ENCODE assay signal across 24 cellular contexts in genomic region chr6:29984992-29985391, GRCh38. TPM values are rescaled to one million over a fixed set of nuclear protein-coding genes. Genes with fewer than 3 reads are reported as not detected.
DNase-seq lines count a peak whose midpoint lies in the region; ATAC-seq and TF ChIP-seq lines count a peak whose summit lies in the region.
"Had no signal": no experiment of that assay in that cellular context is flagged by ENCODE, and none has a peak within 500 bp of the region (broad histone marks: within the 10 kb centered on the region; RNA-seq: fewer than 3 reads in every experiment).

No MANE protein-coding gene starts in this region.

- H3K4me1 Mint-ChIP-seq in activated CD8-positive, alpha-beta memory T cell treated with anti-CD3 and anti-CD28 coated beads, Interleukin-2, amount 10 ng/mL, durations not matched to agents 7 days and 5 days, result no peaks in the 10 kb centered on the region
- H3K4me1 Mint-ChIP-seq: B cell; CD4-positive, alpha-beta memory T cell; CD4-positive, CD25-positive, alpha-beta regulatory T cell; CD8-positive, alpha-beta memory T cell had no signal

- TF ChIP-seq CTCF in vagina (IDR thresholded peaks at IDR 0.05), result no peak

- no peaks in the 10 kb centered on the region for H3K36me3 ChIP-seq in vagina

- H3K4me3 ChIP-seq in vagina, result no peak overlapping the region
- H3K4me3 ChIP-seq: A549, GM12878 had no signal

- DNase-seq in activated CD8-positive, alpha-beta memory T cell treated with anti-CD3 and anti-CD28 coated beads, Interleukin-2, amount 10 ng/mL, durations not matched to agents 7 days and 5 days, result peak; percentile 37
- no peak for DNase-seq in activated CD8-positive, alpha-beta memory T cell treated with anti-CD3 and anti-CD28 coated beads, Interleukin-2, amount 50 U/mL, for 4 hours
- peak; percentile 59 for DNase-seq in mesenteric fat pad (ENCODE audit: low spot score)
- DNase-seq in vagina (ENCODE audit: extremely low spot score in 2 of 2), result peak; percentile 11 to 37
- no peak for DNase-seq in HPDE6-E6E7 (ENCODE audit: extremely low spot score)
- DNase-seq: AML-193; C1 segment of cervical spinal cord; CD4-positive, alpha-beta memory T cell; CD4-positive, CD25-positive, alpha-beta regulatory T cell; CD8-positive, alpha-beta memory T cell; COR-L47; DMS 273 treated with DMSO at 0.1 percent for 48 hours; DMS153; DMS53; DMS79; DND-41; EL; GDM1 had no signal

- no peak overlapping the region for H3K27ac ChIP-seq in vagina
- H3K27ac ChIP-seq: 22Rv1, A549 had no signal

- CTCF ChIA-PET in activated CD8-positive, alpha-beta memory T cell treated with anti-CD3 and anti-CD28 coated beads, Interleukin-2, amount 10 ng/mL, durations not matched to agents 7 days and 5 days (lab: Charles Lee), result interaction anchor here (1.1 to 1.9 kb wide), 2 partner anchors 9 to 137 kb away, joined by 3 to 8 read pairs; no protein-coding TSS in a partner anchor

- no peak overlapping the region for H3K27ac Mint-ChIP-seq in activated CD8-positive, alpha-beta memory T cell treated with anti-CD3 and anti-CD28 coated beads, Interleukin-2, amount 10 ng/mL, durations not matched to agents 7 days and 5 days
- H3K27ac Mint-ChIP-seq: B cell; CD14-positive monocyte; CD4-positive, alpha-beta memory T cell; CD4-positive, CD25-positive, alpha-beta regulatory T cell had no signal

- no peak for ATAC-seq in activated CD8-positive, alpha-beta memory T cell treated with anti-CD3 and anti-CD28 coated beads, Interleukin-2, amount 10 ng/mL, durations not matched to agents 7 days and 5 days
- no peak for ATAC-seq in HG02840 (IDR thresholded peaks at IDR 0.05; ENCODE audit: low FRiP score, unreplicated experiment)
- ATAC-seq: A549, GM12878 had no signal

- peaks cover 16% of the 10 kb centered on the region for H3K27me3 Mint-ChIP-seq in activated CD8-positive, alpha-beta memory T cell treated with anti-CD3 and anti-CD28 coated beads, Interleukin-2, amount 10 ng/mL, durations not matched to agents 7 days and 5 days

- H3K27me3 ChIP-seq in vagina, result no peaks in the 10 kb centered on the region

- no peaks in the 10 kb centered on the region for H3K9me3 ChIP-seq in vagina
- H3K9me3 ChIP-seq: A549 had no signal

- H3K4me1 ChIP-seq in vagina, result no peaks in the 10 kb centered on the region
- H3K4me1 ChIP-seq: A549 had no signal

- H3K4me3 Mint-ChIP-seq in activated CD8-positive, alpha-beta memory T cell treated with anti-CD3 and anti-CD28 coated beads, Interleukin-2, amount 10 ng/mL, durations not matched to agents 7 days and 5 days, result no peak overlapping the region
- H3K4me3 Mint-ChIP-seq: B cell; CD14-positive monocyte; CD4-positive, alpha-beta memory T cell; CD4-positive, CD25-positive, alpha-beta regulatory T cell; CD8-positive, alpha-beta memory T cell had no signal

- TF ChIP-seq POLR2A in vagina (IDR thresholded peaks at IDR 0.05), result no peak

- intact Hi-C loops in vagina (cut with DNase I), result no loop called here

- no peaks in the 10 kb centered on the region for H3K9me3 Mint-ChIP-seq in activated CD8-positive, alpha-beta memory T cell treated with anti-CD3 and anti-CD28 coated beads, Interleukin-2, amount 10 ng/mL, durations not matched to agents 7 days and 5 days (ENCODE audit: low read depth)
- H3K9me3 Mint-ChIP-seq: CD14-positive monocyte; CD8-positive, alpha-beta memory T cell had no signal

- H3K36me3 Mint-ChIP-seq in activated CD8-positive, alpha-beta memory T cell treated with anti-CD3 and anti-CD28 coated beads, Interleukin-2, amount 10 ng/mL, durations not matched to agents 7 days and 5 days, result no peaks in the 10 kb centered on the region
- H3K36me3 Mint-ChIP-seq: CD14-positive monocyte; CD4-positive, alpha-beta memory T cell; CD4-positive, CD25-positive, alpha-beta regulatory T cell; CD8-positive, alpha-beta memory T cell had no signal

RNA-seq across cellular contexts. Expression of gene HLA-A, which starts 42.7 kb away (rescaled TPM):
- 1,000 to 10,000 TPM; 1,622 to 2,021 TPM for total RNA-seq in activated CD8-positive, alpha-beta memory T cell treated with anti-CD3 and anti-CD28 coated beads, Interleukin-2, amount 10 ng/mL, durations not matched to agents 7 days and 5 days
- total RNA-seq in mesenteric fat pad, result 526 TPM
- 691 TPM for total RNA-seq in vagina

Comparison
In these comparisons a context has a peak if more than half of its experiments do, and no peak if none do; other contexts are left out.
1. DNase-seq: peak in activated CD8-positive, alpha-beta memory T cell treated with anti-CD3 and anti-CD28 coated beads, Interleukin-2, amount 10 ng/mL, durations not matched to agents 7 days and 5 days (single experiment), mesenteric fat pad (single experiment) and vagina (2 of 2); none in activated CD8-positive, alpha-beta memory T cell treated with anti-CD3 and anti-CD28 coated beads, Interleukin-2, amount 50 U/mL, for 4 hours (single experiment) and HPDE6-E6E7 (single experiment).